1 cellular context compared by ENCODE assay signal in genomic region chr1:100881687-100882086, GRCh38.
TF ChIP-seq lines count a peak whose summit lies in the region.

No MANE protein-coding gene starts in this region.

TF ChIP-seq in WTC11, 78 proteins besides CTCF, POLR2A, EP300 and RAD21 (continued from another document):
- TF ChIP-seq FOXP4 (CRISPR knock-in tag; IDR thresholded peaks at IDR 0.05) (no peak), ATF3 (CRISPR knock-in tag; conservative IDR thresholded peaks at IDR 0.05) (no peak), ZNF416 (CRISPR knock-in tag; IDR thresholded peaks at IDR 0.05) (no peak), NFYB (CRISPR knock-in tag; conservative IDR thresholded peaks at IDR 0.05; ENCODE audit: low read depth) (no peak)
